In genomic region chr3:187739561-187740445, GRCh38 we compare ENCODE assay signal across 9 cellular contexts. TPM values are rescaled to one million over a fixed set of nuclear protein-coding genes. Genes with fewer than 3 reads are reported as not detected.
DNase-seq lines count a peak whose midpoint lies in the region; ATAC-seq and TF ChIP-seq lines count a peak whose summit lies in the region.
"Had no signal": no experiment of that assay in that cellular context is flagged by ENCODE, and none has a peak within 500 bp of the region (broad histone marks: within the 10 kb centered on the region; RNA-seq: fewer than 3 reads in every experiment).

No MANE protein-coding gene starts in this region.

- DNase-seq in DMS 273 treated with DMSO at 0.1 percent for 48 hours (lab: John Stamatoyannopoulos, UW) (peak; percentile 47), HAP-1 (ENCODE audit: low spot score in 2 of 2) (peak; percentile 75 to 84), NCI-H2196 (lab: John Stamatoyannopoulos, UW; ENCODE audit: unreplicated experiment) (peak; percentile 93), dorsolateral prefrontal cortex (peak in 9 of 10 donors; percentile 50 to 82 (median 62))
- peak; percentile 67 for DNase-seq in activated CD4-positive, alpha-beta T cell treated with anti-CD3 and anti-CD28 coated beads, Interleukin-2, amount 50 U/mL, for 4 hours
- DNase-seq in stimulated activated CD4-positive, alpha-beta T cell treated with anti-CD3 and anti-CD28 coated beads, Interleukin-2, amount 100 ng/mL, for 24 hours, result peak; percentile 80 to 82

- peak overlapping the region; percentile 88 to 91 for H3K9ac ChIP-seq in liver (ENCODE audit: low read depth in 1 of 2, low read length in 2 of 2)

- H3K4me1 ChIP-seq in HAP-1, result peaks cover 29% of the 10 kb centered on the region
- peaks cover 0 to 62% (median 22%) of the 10 kb centered on the region in 4 donors for H3K4me1 ChIP-seq in liver (ENCODE audit: control insufficient read depth in 4 of 4, insufficient read depth in 4 of 4, low read length in 3 of 4)

- H3K9me3 ChIP-seq in HAP-1, result no peaks in the 10 kb centered on the region
- H3K9me3 ChIP-seq in liver (ENCODE audit: control insufficient read depth in 4 of 4, low read length in 3 of 4), result no peaks in the 10 kb centered on the region

- H3K27me3 ChIP-seq in HAP-1 (ENCODE audit: low read depth), result no peaks in the 10 kb centered on the region
- no peaks in the 10 kb centered on the region for H3K27me3 ChIP-seq in dorsolateral prefrontal cortex
- H3K27me3 ChIP-seq in liver (ENCODE audit: control insufficient read depth in 4 of 4, insufficient read depth in 4 of 4, low read length in 3 of 4), result no peaks in the 10 kb centered on the region

- no peak for ATAC-seq in GM21576 (IDR thresholded peaks at IDR 0.05; ENCODE audit: unreplicated experiment)

- H3K27ac ChIP-seq in dorsolateral prefrontal cortex (peak overlapping the region; percentile 43 to 100 (median 99)), liver (ENCODE audit: low read depth in 1 of 2, low read length in 2 of 2) (peak overlapping the region; percentile 100)

- intact Hi-C loops in dorsolateral prefrontal cortex (cut with DNase I), result loop anchor here (2.0 to 5.0 kb wide), 4 partner anchors 313 to 1492 kb away; partner anchors contain the start of gene LPP (in 2 of the 2)

- WGBS in liver, result 2% methylated on average over 58 of the region's 58 CpGs

- peak; percentile 57 to 74 for TF ChIP-seq RAD21 in liver (IDR thresholded peaks at IDR 0.05)

- in situ Hi-C loops in HAP-1 (cut with MboI; ENCODE audit: low sequenced_read_pairs), result loop anchor here (5.0 to 25.0 kb wide), 5 partner anchors 1022 to 1497 kb away; partner anchors contain the start of gene TPRG1

- TF ChIP-seq CTCF in dorsolateral prefrontal cortex (IDR thresholded peaks at IDR 0.05 in 54 of 56, conservative IDR thresholded peaks at IDR 0.05 in 2 of 56; ENCODE audit: low read depth in 1 of 56, partially characterized antibody in 56 of 56) (peak; percentile 70 to 99 (median 95)), liver (IDR thresholded peaks at IDR 0.05; ENCODE audit: low read depth, low read length, missing input control) (peak; percentile 84)

- H3K4me3 ChIP-seq in HAP-1 (peak overlapping the region; percentile 27), dorsolateral prefrontal cortex (peak overlapping the region; percentile 55 to 98 (median 84)), liver (ENCODE audit: low read depth in 1 of 3, low read length in 3 of 3) (peak overlapping the region; percentile 51 to 97 (median 71))

- H3K36me3 ChIP-seq in HAP-1 (replicated peaks) (no peaks in the 10 kb centered on the region), liver (ENCODE audit: control insufficient read depth in 4 of 4, insufficient read depth in 3 of 4, low read depth in 1 of 4, low read length in 3 of 4) (no peaks in the 10 kb centered on the region)

TF ChIP-seq in liver, 16 proteins besides CTCF, POLR2A, EP300 and RAD21:
- TF ChIP-seq NR2F2 (IDR thresholded peaks at IDR 0.05) (no peak), YY1 (IDR thresholded peaks at IDR 0.05) (peak; percentile 47), RXRA (IDR thresholded peaks at IDR 0.05) (peak in 1 of 2 donors; percentile 5), SP1 (IDR thresholded peaks at IDR 0.05) (peak; percentile 72), JUND (IDR thresholded peaks at IDR 0.05) (peak in 1 of 2 donors; percentile 12), EGR1 (IDR thresholded peaks at IDR 0.05; ENCODE audit: low read depth in 2 of 2) (peak in 1 of 2 donors; percentile 46), HNF4A (conservative IDR thresholded peaks at IDR 0.05) (peak in 1 of 2 donors; percentile 3)
- TF ChIP-seq, protein P1, sequence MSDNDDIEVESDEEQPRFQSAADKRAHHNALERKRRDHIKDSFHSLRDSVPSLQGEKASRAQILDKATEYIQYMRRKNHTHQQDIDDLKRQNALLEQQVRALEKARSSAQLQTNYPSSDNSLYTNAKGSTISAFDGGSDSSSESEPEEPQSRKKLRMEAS (IDR thresholded peaks at IDR 0.05), result no peak
- TF ChIP-seq, protein P2, sequence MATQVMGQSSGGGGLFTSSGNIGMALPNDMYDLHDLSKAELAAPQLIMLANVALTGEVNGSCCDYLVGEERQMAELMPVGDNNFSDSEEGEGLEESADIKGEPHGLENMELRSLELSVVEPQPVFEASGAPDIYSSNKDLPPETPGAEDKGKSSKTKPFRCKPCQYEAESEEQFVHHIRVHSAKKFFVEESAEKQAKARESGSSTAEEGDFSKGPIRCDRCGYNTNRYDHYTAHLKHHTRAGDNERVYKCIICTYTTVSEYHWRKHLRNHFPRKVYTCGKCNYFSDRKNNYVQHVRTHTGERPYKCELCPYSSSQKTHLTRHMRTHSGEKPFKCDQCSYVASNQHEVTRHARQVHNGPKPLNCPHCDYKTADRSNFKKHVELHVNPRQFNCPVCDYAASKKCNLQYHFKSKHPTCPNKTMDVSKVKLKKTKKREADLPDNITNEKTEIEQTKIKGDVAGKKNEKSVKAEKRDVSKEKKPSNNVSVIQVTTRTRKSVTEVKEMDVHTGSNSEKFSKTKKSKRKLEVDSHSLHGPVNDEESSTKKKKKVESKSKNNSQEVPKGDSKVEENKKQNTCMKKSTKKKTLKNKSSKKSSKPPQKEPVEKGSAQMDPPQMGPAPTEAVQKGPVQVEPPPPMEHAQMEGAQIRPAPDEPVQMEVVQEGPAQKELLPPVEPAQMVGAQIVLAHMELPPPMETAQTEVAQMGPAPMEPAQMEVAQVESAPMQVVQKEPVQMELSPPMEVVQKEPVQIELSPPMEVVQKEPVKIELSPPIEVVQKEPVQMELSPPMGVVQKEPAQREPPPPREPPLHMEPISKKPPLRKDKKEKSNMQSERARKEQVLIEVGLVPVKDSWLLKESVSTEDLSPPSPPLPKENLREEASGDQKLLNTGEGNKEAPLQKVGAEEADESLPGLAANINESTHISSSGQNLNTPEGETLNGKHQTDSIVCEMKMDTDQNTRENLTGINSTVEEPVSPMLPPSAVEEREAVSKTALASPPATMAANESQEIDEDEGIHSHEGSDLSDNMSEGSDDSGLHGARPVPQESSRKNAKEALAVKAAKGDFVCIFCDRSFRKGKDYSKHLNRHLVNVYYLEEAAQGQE (IDR thresholded peaks at IDR 0.05), result peak; percentile 31

RNA-seq across cellular contexts. Expression of gene BCL6, which starts 5.5 kb away (rescaled TPM):
- 100 to 1,000 TPM in 54 of 120 experiments, 10 to 100 TPM in 66; 47.6 to 270 (median 94.0) TPM for total RNA-seq in dorsolateral prefrontal cortex
- total RNA-seq in liver, result 10 to 100 TPM in 1 of 2 donors, 1 to 10 TPM in 1; 7.8 to 71.8 TPM
- polyA plus RNA-seq in liver, result 10 to 100 TPM in 1 of 2 donors, 1 to 10 TPM in 1; 9.1 to 17.6 TPM

RNA-seq across cellular contexts. Expression of gene RTP2, which starts 37.4 kb away (rescaled TPM):
- total RNA-seq in dorsolateral prefrontal cortex (not detected), liver (not detected)
- polyA plus RNA-seq in liver, result not detected
- total RNA-seq: pulmonary artery endothelial cell had no signal

Comparison
In these comparisons a context has a peak if more than half of its experiments do, and no peak if none do; other contexts are left out.
1. H3K4me3 ChIP-seq: peak in every context shown above with its lines; median percentile 84 in dorsolateral prefrontal cortex; 71 in liver; 27 in HAP-1.